ENCODE assay signal across 8 cellular contexts in the genomic region with DNA sequence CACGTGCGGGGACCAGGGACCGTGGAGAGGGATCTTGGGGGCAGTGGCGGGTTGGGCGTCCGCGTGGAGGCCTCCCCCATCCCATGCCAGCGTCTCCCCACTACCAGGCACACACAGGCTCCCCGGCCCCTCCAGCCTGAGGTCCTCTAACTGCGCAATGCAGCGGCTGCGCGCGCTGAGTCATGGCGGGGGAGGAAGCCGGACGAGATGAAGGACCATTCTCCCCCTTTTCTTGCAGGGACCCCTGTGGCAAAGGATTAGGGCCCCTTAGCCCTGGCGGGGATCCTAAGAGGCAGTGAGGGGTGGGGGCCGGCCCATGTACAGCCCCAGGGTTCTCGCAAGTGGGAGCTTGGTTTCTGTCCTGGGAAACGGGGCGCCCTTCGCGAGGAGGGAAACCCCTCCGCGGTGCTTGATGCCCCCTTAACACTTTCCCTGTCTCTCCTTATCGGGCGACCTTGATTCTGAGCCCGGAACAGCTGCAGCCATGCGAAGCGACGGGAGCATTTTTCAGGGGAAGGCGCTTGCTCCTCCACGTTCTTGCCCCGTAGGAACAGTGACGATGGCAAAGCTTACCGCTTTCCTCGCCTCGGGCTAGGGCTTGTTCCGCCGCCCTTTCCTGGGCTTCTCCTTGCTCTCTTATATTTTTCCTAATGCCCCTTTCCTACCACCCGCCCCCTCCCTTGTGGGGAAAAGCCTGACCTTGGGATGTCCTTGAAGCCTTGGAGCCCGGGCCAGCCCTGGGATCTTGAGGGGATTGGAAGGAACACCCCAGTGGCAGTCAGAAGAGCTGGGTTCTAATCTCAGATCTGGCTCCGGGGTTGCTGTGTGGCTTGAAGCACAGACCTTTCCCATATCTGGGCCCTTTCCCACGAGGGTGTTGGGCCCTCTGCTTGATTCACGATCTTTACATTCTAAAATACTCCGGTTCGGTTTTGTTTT. TPM values are rescaled to one million over a fixed set of nuclear protein-coding genes. Genes with fewer than 3 reads are reported as not detected.
DNase-seq lines count a peak whose midpoint lies in the region; ATAC-seq and TF ChIP-seq lines count a peak whose summit lies in the region.

No MANE protein-coding gene starts in this region.

- peaks cover 62% of the 10 kb centered on the region for H3K36me3 Mint-ChIP-seq in stimulated activated naive CD8-positive, alpha-beta T cell treated with anti-CD3 and anti-CD28 coated beads, Interleukin-15, Interleukin-2, amounts not matched to agents 100 ng/mL and 50 ng/mL, for 24 hours (ENCODE audit: low read depth)

- TF ChIP-seq CTCF in Panc1 (IDR thresholded peaks at IDR 0.05) (no peak), mammary epithelial cell (conservative IDR thresholded peaks at IDR 0.05 in 1 of 2, IDR thresholded peaks at IDR 0.05 in 1 of 2; ENCODE audit: extremely low read depth in 1 of 2, insufficient read depth in 1 of 2, low read depth in 1 of 2, low read length in 2 of 2) (no peak), liver (IDR thresholded peaks at IDR 0.05; ENCODE audit: low read depth, low read length, missing input control) (no peak)

- dilution Hi-C loops in mammary epithelial cell (cut with HindIII; ENCODE audit: low sequenced_read_pairs), result no loop called here

- peak; percentile 30 for DNase-seq in NCI-H146 (lab: John Stamatoyannopoulos, UW)
- no peak for DNase-seq in NCI-H146 treated with DMSO at 0.1 percent for 48 hours (lab: John Stamatoyannopoulos, UW; ENCODE audit: unreplicated experiment)
- no peak for DNase-seq in Panc1 (ENCODE audit: low read depth, low spot score)
- peak; percentile 71 for DNase-seq in mammary epithelial cell
- DNase-seq in ecto neural progenitor cell (ENCODE audit: low spot score), result no peak

- H3K4me1 ChIP-seq in Panc1 (ENCODE audit: control insufficient read depth, insufficient read depth, low read length), result peaks cover 43% of the 10 kb centered on the region
- H3K4me1 ChIP-seq in mammary epithelial cell (ENCODE audit: insufficient read depth, low read length), result peaks cover 41% of the 10 kb centered on the region
- peaks cover 0 to 34% (median 14%) of the 10 kb centered on the region in 4 donors for H3K4me1 ChIP-seq in liver (ENCODE audit: control insufficient read depth in 4 of 4, insufficient read depth in 4 of 4, low read length in 3 of 4)

- ATAC-seq in Panc1 (peak; percentile 8), HG03039 (IDR thresholded peaks at IDR 0.05; ENCODE audit: unreplicated experiment) (no peak)

- WGBS in mammary epithelial cell (ENCODE audit: low coverage, missing lambda C conversion rate), result 0% methylated on average over 21 of the region's 48 CpGs
- WGBS in liver, result 1% methylated on average over 48 of the region's 48 CpGs

- H3K4me3 ChIP-seq in Panc1 (ENCODE audit: low read depth in 2 of 2, low read length in 2 of 2) (peak overlapping the region; percentile 90 to 92), mammary epithelial cell (replicated peaks in 1 of 3; ENCODE audit: insufficient read depth in 1 of 3, low read depth in 2 of 3, low read length in 3 of 3) (peak overlapping the region; percentile 97 to 100 (median 100)), liver (ENCODE audit: low read depth in 1 of 3, low read length in 3 of 3) (peak overlapping the region; percentile 66 to 97 (median 83))

- H3K9ac ChIP-seq in mammary epithelial cell (ENCODE audit: insufficient read depth, low read length), result peak overlapping the region; percentile 92
- H3K9ac ChIP-seq in liver (ENCODE audit: low read depth in 1 of 2, low read length in 2 of 2), result peak overlapping the region; percentile 95 to 99

- H3K79me2 ChIP-seq in mammary epithelial cell (ENCODE audit: insufficient read depth, low read length), result peaks cover 66% of the 10 kb centered on the region

- peaks cover 31% of the 10 kb centered on the region for H3K36me3 ChIP-seq in Panc1 (ENCODE audit: control insufficient read depth, insufficient read depth, low read length)
- peaks cover 39% of the 10 kb centered on the region for H3K36me3 ChIP-seq in mammary epithelial cell (ENCODE audit: insufficient read depth, low read length)
- peaks cover 11 to 32% (median 31%) of the 10 kb centered on the region in 4 donors for H3K36me3 ChIP-seq in liver (ENCODE audit: control insufficient read depth in 4 of 4, insufficient read depth in 3 of 4, low read depth in 1 of 4, low read length in 3 of 4)

- no peaks in the 10 kb centered on the region for H3K27me3 Mint-ChIP-seq in stimulated activated naive CD8-positive, alpha-beta T cell treated with anti-CD3 and anti-CD28 coated beads, Interleukin-15, Interleukin-2, amounts not matched to agents 100 ng/mL and 50 ng/mL, for 24 hours

- in situ Hi-C loops in Panc1 (cut with HindIII; ENCODE audit: low pct_unique_long_range_greater_than_20kb, low sequenced_read_pairs), result no loop called here
- in situ Hi-C loops in mammary epithelial cell (cut with MboI; ENCODE audit: low sequenced_read_pairs in 2 of 2), result no loop called here

- H3K27me3 ChIP-seq in Panc1 (ENCODE audit: control insufficient read depth, insufficient read depth, low read length) (no peaks in the 10 kb centered on the region), mammary epithelial cell (ENCODE audit: insufficient read depth, low read length) (no peaks in the 10 kb centered on the region), liver (ENCODE audit: control insufficient read depth in 4 of 4, insufficient read depth in 4 of 4, low read length in 3 of 4) (no peaks in the 10 kb centered on the region)

- intact Hi-C loops in Panc1 (cut with micrococcal nuclease; ENCODE audit: unreplicated experiment) (no loop called here), mammary epithelial cell (cut with micrococcal nuclease) (loop anchor here (1.0 to 10.0 kb wide), 4 partner anchors 9 to 569 kb away; a partner anchor contains a TSS)

- H2AFZ ChIP-seq in mammary epithelial cell (ENCODE audit: low read depth, low read length), result no peak overlapping the region

- H3K4me2 ChIP-seq in mammary epithelial cell (ENCODE audit: insufficient read depth, low read depth, low read length), result peak overlapping the region; percentile 92

- TF ChIP-seq RAD21 in liver (IDR thresholded peaks at IDR 0.05), result no peak

- peaks cover 10% of the 10 kb centered on the region for H4K20me1 ChIP-seq in mammary epithelial cell (ENCODE audit: insufficient read depth, low read length)

- POLR2A ChIA-PET in Panc1 (lab: Charles Lee), result interaction anchor here (0.6 to 1.3 kb wide), 5 partner anchors 11 to 692 kb away, joined by 3 to 11 read pairs (median 5); a partner anchor contains a TSS

- H3K27ac ChIP-seq in Panc1 (ENCODE audit: low read length) (peak overlapping the region; percentile 96), mammary epithelial cell (ENCODE audit: insufficient read depth, low read depth, low read length) (peak overlapping the region; percentile 81), liver (ENCODE audit: low read depth in 1 of 2, low read length in 2 of 2) (peak overlapping the region; percentile 99 to 100)

- CTCF ChIA-PET in Panc1 (lab: Charles Lee), result interaction anchor here (0.8 kb wide), 1 partner anchor 11 kb away, joined by 3 read pairs; no protein-coding TSS in a partner anchor
- CTCF ChIA-PET in mammary epithelial cell (lab: Charles Lee; ENCODE audit: low non-redundant PET), result interaction anchor here (0.9 kb wide), 1 partner anchor 26 kb away, joined by 3 read pairs; a partner anchor contains a TSS

- no peaks in the 10 kb centered on the region for H3K9me3 Mint-ChIP-seq in stimulated activated naive CD8-positive, alpha-beta T cell treated with anti-CD3 and anti-CD28 coated beads, Interleukin-15, Interleukin-2, amounts not matched to agents 100 ng/mL and 50 ng/mL, for 24 hours

- BruUV-seq in Panc1 (replicated peaks; lab: Mats Ljungman, UMichigan) (no TSS peak), mammary epithelial cell (replicated peaks; lab: Mats Ljungman, UMichigan) (TSS peak; percentile 66)

- H3K4me1 Mint-ChIP-seq in stimulated activated naive CD8-positive, alpha-beta T cell treated with anti-CD3 and anti-CD28 coated beads, Interleukin-15, Interleukin-2, amounts not matched to agents 100 ng/mL and 50 ng/mL, for 24 hours (ENCODE audit: low read depth), result peaks cover 47% of the 10 kb centered on the region

- peak overlapping the region; percentile 97 for H3K27ac Mint-ChIP-seq in stimulated activated naive CD8-positive, alpha-beta T cell treated with anti-CD3 and anti-CD28 coated beads, Interleukin-15, Interleukin-2, amounts not matched to agents 100 ng/mL and 50 ng/mL, for 24 hours

- H3K9me3 ChIP-seq in Panc1 (ENCODE audit: control insufficient read depth, insufficient read depth, low read depth, low read length) (no peaks in the 10 kb centered on the region), mammary epithelial cell (replicated peaks; ENCODE audit: insufficient read depth, low read length) (no peaks in the 10 kb centered on the region), liver (ENCODE audit: control insufficient read depth in 4 of 4, low read length in 3 of 4) (no peaks in the 10 kb centered on the region)

- peak overlapping the region; percentile 99 for H3K4me3 Mint-ChIP-seq in stimulated activated naive CD8-positive, alpha-beta T cell treated with anti-CD3 and anti-CD28 coated beads, Interleukin-15, Interleukin-2, amounts not matched to agents 100 ng/mL and 50 ng/mL, for 24 hours

RNA-seq across cellular contexts. Expression of a gene that starts 0.7 kb away (rescaled TPM):
- 2,516 TPM for total RNA-seq in Panc1 (2021; ENCODE audit: unreplicated experiment)
- 4,980 TPM for polyA plus RNA-seq in Panc1 (2012; ENCODE audit: insufficient read length)
- 1,000 to 10,000 TPM in 1 of 2 donors, 100 to 1,000 TPM in 1; 758 to 2,329 TPM for total RNA-seq in mammary epithelial cell
- polyA plus RNA-seq in mammary epithelial cell, result 2,512 TPM
- polyA minus RNA-seq in mammary epithelial cell, result 3,207 TPM
- total RNA-seq in liver, result 10 to 100 TPM; 96.8 to 99.3 TPM
- polyA plus RNA-seq in liver, result 100 to 1,000 TPM; 142 to 251 TPM

RNA-seq across cellular contexts. Expression of a gene that starts 9.6 kb away (rescaled TPM):
- total RNA-seq in Panc1 (2021; ENCODE audit: unreplicated experiment) (186 TPM), mammary epithelial cell (100 to 1,000 TPM; 125 to 221 TPM), liver (10 to 100 TPM; 49.7 to 68.7 TPM)
- 309 TPM for polyA plus RNA-seq in Panc1 (2012; ENCODE audit: insufficient read length)
- polyA plus RNA-seq in mammary epithelial cell (193 TPM), liver (10 to 100 TPM; 56.3 to 79.6 TPM)
- 303 TPM for polyA minus RNA-seq in mammary epithelial cell

RNA-seq across cellular contexts. Expression of a gene that starts 25.5 kb away (rescaled TPM):
- total RNA-seq in Panc1 (2021; ENCODE audit: unreplicated experiment), result 0.46 TPM
- polyA plus RNA-seq in Panc1 (2012; ENCODE audit: insufficient read length), result 0.97 TPM
- total RNA-seq in mammary epithelial cell, result under 1 TPM in 1 of 2 donors, not detected in 1; 0.73 TPM
- polyA plus RNA-seq in mammary epithelial cell, result 0.05 TPM
- polyA minus RNA-seq in mammary epithelial cell, result not detected
- under 1 TPM; 0.09 to 0.25 TPM for total RNA-seq in liver
- polyA plus RNA-seq in liver, result under 1 TPM; 0.10 to 0.26 TPM

RNA-seq across cellular contexts. Expression of a gene that starts 29.8 kb away (rescaled TPM):
- total RNA-seq in Panc1 (2021; ENCODE audit: unreplicated experiment), result 0.69 TPM
- polyA plus RNA-seq in Panc1 (2012; ENCODE audit: insufficient read length), result 1.1 TPM
- 10 to 100 TPM in 1 of 2 donors, 1 to 10 TPM in 1; 9.5 to 25.8 TPM for total RNA-seq in mammary epithelial cell
- 16.3 TPM for polyA plus RNA-seq in mammary epithelial cell
- 19.2 TPM for polyA minus RNA-seq in mammary epithelial cell
- total RNA-seq in liver, result 10 to 100 TPM; 10.5 to 42.7 TPM
- 10 to 100 TPM; 19.7 to 29.2 TPM for polyA plus RNA-seq in liver

RNA-seq across cellular contexts. Expression of a gene that starts 35.1 kb away (rescaled TPM):
- 3.5 TPM for total RNA-seq in Panc1 (2021; ENCODE audit: unreplicated experiment)
- 4.2 TPM for polyA plus RNA-seq in Panc1 (2012; ENCODE audit: insufficient read length)
- not detected for total RNA-seq in mammary epithelial cell
- polyA plus RNA-seq in mammary epithelial cell, result 0.15 TPM
- polyA minus RNA-seq in mammary epithelial cell, result not detected
- under 1 TPM in 1 of 2 donors, not detected in 1; 0.65 TPM for total RNA-seq in liver
- under 1 TPM in 1 of 2 donors, not detected in 1; 0.05 TPM for polyA plus RNA-seq in liver

Comparison
In these comparisons a context has a peak if more than half of its experiments do, and no peak if none do; other contexts are left out.
1. DNase-seq: peak in NCI-H146 (single experiment) and mammary epithelial cell (single experiment); none in NCI-H146 treated with DMSO at 0.1 percent for 48 hours (single experiment), Panc1 (single experiment) and ecto neural progenitor cell (single experiment).
2. RNA of a gene that starts 0.7 kb away (total RNA-seq): 2,516 TPM in Panc1 (single experiment) and 758 to 2,329 TPM in mammary epithelial cell; 96.8 to 99.3 TPM in liver; every median in the first group is over 4 times any median in the second.
3. Peak in every context shown above with its lines, with median percentiles within 50 percentile points of each other: H3K27ac ChIP-seq and H3K4me3 ChIP-seq.